In the genomic region with DNA sequence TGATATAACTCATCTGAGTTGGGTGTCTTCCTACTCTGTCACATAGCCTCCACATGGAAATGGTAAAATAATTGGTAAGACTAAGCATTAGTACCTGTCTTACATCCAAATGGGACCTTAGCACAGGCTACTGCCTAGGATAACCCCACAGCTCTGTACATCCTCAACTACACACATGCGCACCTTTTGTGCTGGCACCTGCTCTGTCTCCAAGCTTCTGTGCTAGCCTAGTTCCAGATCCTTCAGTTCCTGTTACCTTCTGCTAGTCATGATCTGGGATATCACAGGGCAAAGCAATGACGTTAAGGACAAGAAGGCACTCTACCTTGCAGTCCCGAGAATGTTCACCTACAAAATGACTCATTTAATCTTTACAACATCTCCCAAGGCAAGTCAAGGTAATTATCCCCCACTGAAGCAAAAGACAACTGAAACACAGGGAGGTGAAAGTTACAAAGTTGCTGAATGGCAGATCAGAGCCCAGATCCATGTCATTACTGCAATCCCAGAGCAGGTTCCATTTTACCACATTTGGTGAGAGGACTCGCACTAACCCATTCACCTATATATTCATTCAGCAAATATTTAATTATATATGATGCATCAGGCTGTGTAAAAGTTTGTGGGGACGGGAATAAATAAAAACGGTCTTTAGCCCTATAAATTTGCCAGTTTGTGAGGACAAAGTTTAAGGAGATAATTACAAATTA, we compare ENCODE assay signal across 26 cellular contexts.
"Had no signal": no experiment of that assay in that cellular context is flagged by ENCODE, and none has a peak within 500 bp of the region (broad histone marks: within the 10 kb centered on the region; RNA-seq: fewer than 3 reads in every experiment).

No MANE protein-coding gene starts in this region.

- H3K9me3 ChIP-seq: adrenal gland, ascending aorta, colonic mucosa, esophagus muscularis mucosa, gastrocnemius medialis, neutrophil, ovary, prostate gland, right atrium auricular region, tibial artery had no signal

- H3K27me3 Mint-ChIP-seq: stimulated activated naive CD8-positive, alpha-beta T cell treated with anti-CD3 and anti-CD28 coated beads, Interleukin-15, amount 100 ng/mL, for 72 hours had no signal

- ATAC-seq: gastrocnemius medialis; left lobe of liver; natural killer cell treated with Interleukin-12 subunit alpha and Interleukin-12 subunit beta and Interleukin-15 and Interleukin-18, amount 100 ng/mL, for 72 hours; stimulated activated naive CD8-positive, alpha-beta T cell treated with anti-CD3 and anti-CD28 coated beads, Interleukin-15, amount 100 ng/mL, for 72 hours had no signal

- H3K4me3 ChIP-seq: adrenal gland, ascending aorta, colonic mucosa, dorsolateral prefrontal cortex, esophagus muscularis mucosa, gastrocnemius medialis, lung, ovary, prostate gland, right atrium auricular region, tibial artery had no signal

- H3K27me3 ChIP-seq: adrenal gland, ascending aorta, brain microvascular endothelial cell, colonic mucosa, dorsolateral prefrontal cortex, esophagus muscularis mucosa, gastrocnemius medialis, neutrophil, ovary, right atrium auricular region, tibial artery had no signal

- H3K4me1 ChIP-seq: adrenal gland, ascending aorta, colonic mucosa, esophagus muscularis mucosa, gastrocnemius medialis, prostate gland, right atrium auricular region had no signal

- H3K9me3 Mint-ChIP-seq: activated T-helper 2 cell treated with anti-CD3 and anti-CD28 coated beads, Interferon-gamma antibody, Interleukin-2, Interleukin-4, amounts not matched to agents 10 μg/mL and 5 μg/mL and 100 μg/mL, durations not matched to agents 14 hours and 24 hours and 36 hours; natural killer cell treated with Interleukin-12 subunit alpha and Interleukin-12 subunit beta and Interleukin-15 and Interleukin-18, amount 100 ng/mL, for 72 hours; stimulated activated naive CD8-positive, alpha-beta T cell treated with anti-CD3 and anti-CD28 coated beads, Interleukin-15, amount 100 ng/mL, for 72 hours had no signal

- H3K36me3 Mint-ChIP-seq: activated naive CD8-positive, alpha-beta T cell; natural killer cell treated with Interleukin-12 subunit alpha and Interleukin-12 subunit beta and Interleukin-15 and Interleukin-18, amount 100 ng/mL, for 72 hours had no signal

- H3K4me3 Mint-ChIP-seq: activated naive CD8-positive, alpha-beta T cell; natural killer cell treated with Interleukin-12 subunit alpha and Interleukin-12 subunit beta and Interleukin-15 and Interleukin-18, amount 100 ng/mL, for 72 hours; stimulated activated naive CD8-positive, alpha-beta T cell treated with anti-CD3 and anti-CD28 coated beads, Interleukin-15, amount 100 ng/mL, for 72 hours had no signal

- H3K36me3 ChIP-seq: adrenal gland, ascending aorta, brain microvascular endothelial cell, colonic mucosa, esophagus muscularis mucosa, gastrocnemius medialis, neutrophil, ovary, right atrium auricular region, tibial artery had no signal

- H3K27ac ChIP-seq: adrenal gland, ascending aorta, brain microvascular endothelial cell, colonic mucosa, esophagus muscularis mucosa, gastrocnemius medialis, neutrophil, ovary, prostate gland, right atrium auricular region, tibial artery, WERI-Rb-1 had no signal

- H3K27ac Mint-ChIP-seq: activated naive CD8-positive, alpha-beta T cell; activated T-helper 2 cell treated with anti-CD3 and anti-CD28 coated beads, Interferon-gamma antibody, Interleukin-2, Interleukin-4, amounts not matched to agents 10 μg/mL and 5 μg/mL and 100 μg/mL, durations not matched to agents 14 hours and 24 hours and 36 hours; natural killer cell treated with Interleukin-12 subunit alpha and Interleukin-12 subunit beta and Interleukin-15 and Interleukin-18, amount 100 ng/mL, for 72 hours had no signal

- H3K4me1 Mint-ChIP-seq: stimulated activated naive CD8-positive, alpha-beta T cell treated with anti-CD3 and anti-CD28 coated beads, Interleukin-15, amount 100 ng/mL, for 72 hours had no signal

- DNase-seq: activated CD4-positive, alpha-beta T cell treated with anti-CD3 and anti-CD28 coated beads for 1 hour; activated CD4-positive, alpha-beta T cell treated with anti-CD3 and anti-CD28 coated beads, Interleukin-2, amount 50 U/mL, for 1 hour; activated naive CD4-positive, alpha-beta T cell; activated T-cell treated with anti-CD3 and anti-CD28 coated beads, Interleukin-2, amount 50 U/mL, for 1 hour; adrenal gland; brain microvascular endothelial cell; colonic mucosa; gastrocnemius medialis; midbrain; ovary; stimulated activated CD4-positive, alpha-beta T cell treated with anti-CD3 and anti-CD28 coated beads, Interleukin-12 subunit alpha, Interleukin-12 subunit beta, amount 100 ng/mL, for 4 hours; stimulated activated CD4-positive, alpha-beta T cell treated with anti-CD3 and anti-CD28 coated beads, Interleukin-4, amount 100 ng/mL, for 4 hours; stimulated activated naive CD8-positive, alpha-beta T cell treated with anti-CD3 and anti-CD28 coated beads, Interleukin-15, amount 100 ng/mL, for 72 hours; tibial artery; WERI-Rb-1 had no signal
